ENCODE assay signal across 14 cellular contexts in the genomic region with DNA sequence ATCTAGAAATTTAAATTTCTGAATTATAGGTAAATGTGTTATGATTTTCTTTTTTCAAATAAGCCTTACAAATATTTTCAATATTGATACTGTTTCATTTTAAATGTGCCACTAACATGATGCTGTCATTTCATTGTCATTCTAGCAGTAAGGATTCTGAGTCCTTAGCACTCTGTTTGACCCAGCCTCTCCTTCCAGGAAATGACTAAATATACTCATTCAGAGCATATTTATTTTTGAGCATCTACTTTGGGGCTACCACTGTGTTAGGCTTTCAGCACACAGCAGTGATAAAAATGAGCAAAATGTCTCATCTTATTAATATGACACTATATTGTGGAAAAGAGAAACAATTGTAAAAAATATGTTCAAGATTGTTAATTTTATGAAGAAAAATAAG. TPM values are rescaled to one million over a fixed set of nuclear protein-coding genes. Genes with fewer than 3 reads are reported as not detected.
DNase-seq lines count a peak whose midpoint lies in the region; ATAC-seq, FAIRE-seq and TF ChIP-seq lines count a peak whose summit lies in the region.
"Not testable (repeated sequence)": the region's sequence is repeated elsewhere in the genome, so short reads cannot be mapped to it uniquely, and the experiment has no call there.
"Had no signal": no experiment of that assay in that cellular context is flagged by ENCODE, and none has a peak within 500 bp of the region (broad histone marks: within the 10 kb centered on the region; RNA-seq: fewer than 3 reads in every experiment).

No MANE protein-coding gene starts in this region.

- H3K4me2 ChIP-seq in A549; PC-3 (ENCODE audit: low read length): not testable (repeated sequence)

- H3K36me3 ChIP-seq in PC-3 (ENCODE audit: low read depth, low read length) = not testable (repeated sequence)

- FAIRE-seq in A549 (lab: Jason Lieb, UNC) = peak; percentile 68

- not testable (repeated sequence) for H3K27ac ChIP-seq in A549; PC-3 (ENCODE audit: low read length)

- not testable (repeated sequence) for H3K4me1 Mint-ChIP-seq in activated naive CD8-positive, alpha-beta T cell treated with anti-CD3 and anti-CD28 coated beads, Interleukin-2, amount 10 ng/mL, durations not matched to agents 7 days and 5 days; stimulated activated effector memory CD8-positive, alpha-beta T cell treated with anti-CD3 and anti-CD28 coated beads, Interleukin-12 subunit alpha, Interleukin-12 subunit beta, amount 100 ng/mL, for 72 hours

- intact Hi-C loops in PC-3 (cut with micrococcal nuclease) = not testable (repeated sequence)

- not testable (repeated sequence) for H3K9me3 ChIP-seq in A549; PC-3 (ENCODE audit: low read length)

- not testable (repeated sequence) for H3K9me3 Mint-ChIP-seq in activated naive CD8-positive, alpha-beta T cell treated with anti-CD3 and anti-CD28 coated beads, Interleukin-2, amount 10 ng/mL, durations not matched to agents 7 days and 5 days; stimulated activated effector memory CD8-positive, alpha-beta T cell treated with anti-CD3 and anti-CD28 coated beads, Interleukin-12 subunit alpha, Interleukin-12 subunit beta, amount 100 ng/mL, for 72 hours

- not testable (repeated sequence) for TF ChIP-seq EP300 in A549 (IDR thresholded peaks at IDR 0.05)

- not testable (repeated sequence) for H3F3A ChIP-seq in PC-3 (ENCODE audit: low read length, unreplicated experiment)

- H3K4me1 ChIP-seq in A549; PC-3 (ENCODE audit: insufficient read depth, low read length): not testable (repeated sequence)

- DNase-seq in A549 (ENCODE audit: low read depth in 1 of 2, low spot score in 1 of 2); PC-3; activated naive CD8-positive, alpha-beta T cell treated with anti-CD3 and anti-CD28 coated beads, Interleukin-2, amount 10 ng/mL, durations not matched to agents 7 days and 5 days; stimulated activated effector memory CD8-positive, alpha-beta T cell treated with anti-CD3 and anti-CD28 coated beads, Interleukin-12 subunit alpha, Interleukin-12 subunit beta, amount 100 ng/mL, for 72 hours (ENCODE audit: low spot score in 2 of 2): not testable (repeated sequence)

- H3K36me3 Mint-ChIP-seq in activated naive CD8-positive, alpha-beta T cell treated with anti-CD3 and anti-CD28 coated beads, Interleukin-2, amount 10 ng/mL, durations not matched to agents 7 days and 5 days; stimulated activated effector memory CD8-positive, alpha-beta T cell treated with anti-CD3 and anti-CD28 coated beads, Interleukin-12 subunit alpha, Interleukin-12 subunit beta, amount 100 ng/mL, for 72 hours: not testable (repeated sequence)

- not testable (repeated sequence) for H3K27me3 Mint-ChIP-seq in activated naive CD8-positive, alpha-beta T cell treated with anti-CD3 and anti-CD28 coated beads, Interleukin-2, amount 10 ng/mL, durations not matched to agents 7 days and 5 days

- not testable (repeated sequence) for H3K4me3 Mint-ChIP-seq in activated naive CD8-positive, alpha-beta T cell treated with anti-CD3 and anti-CD28 coated beads, Interleukin-2, amount 10 ng/mL, durations not matched to agents 7 days and 5 days; stimulated activated effector memory CD8-positive, alpha-beta T cell treated with anti-CD3 and anti-CD28 coated beads, Interleukin-12 subunit alpha, Interleukin-12 subunit beta, amount 100 ng/mL, for 72 hours

- H3K9ac ChIP-seq in PC-3 (ENCODE audit: low read length) = not testable (repeated sequence)

- H2AFZ ChIP-seq in PC-3 (ENCODE audit: low read length) = not testable (repeated sequence)

- H3K27ac Mint-ChIP-seq in activated naive CD8-positive, alpha-beta T cell treated with anti-CD3 and anti-CD28 coated beads, Interleukin-2, amount 10 ng/mL, durations not matched to agents 7 days and 5 days; stimulated activated effector memory CD8-positive, alpha-beta T cell treated with anti-CD3 and anti-CD28 coated beads, Interleukin-12 subunit alpha, Interleukin-12 subunit beta, amount 100 ng/mL, for 72 hours: not testable (repeated sequence)

- not testable (repeated sequence) for TF ChIP-seq CTCF in A549 (IDR thresholded peaks at IDR 0.05); PC-3 (conservative IDR thresholded peaks at IDR 0.05; ENCODE audit: low read depth, low read length)

- not testable (repeated sequence) for BruUV-seq in PC-3 (replicated peaks; lab: Mats Ljungman, UMichigan)

- not testable (repeated sequence) for H3K79me2 ChIP-seq in PC-3 (ENCODE audit: low read length)

- TF ChIP-seq RAD21 in A549 (conservative IDR thresholded peaks at IDR 0.05 in 1 of 2, IDR thresholded peaks at IDR 0.05 in 1 of 2) = not testable (repeated sequence)

- CTCF ChIA-PET in A549 (lab: Yijun Ruan, JAX); PC-3 (lab: Charles Lee): not testable (repeated sequence)

- H3K27me3 ChIP-seq in PC-3 (ENCODE audit: low read length) = not testable (repeated sequence)

- not testable (repeated sequence) for H3K4me3 ChIP-seq in A549; PC-3 (ENCODE audit: low read length)

- not testable (repeated sequence) for H4K20me1 ChIP-seq in PC-3 (ENCODE audit: low read length)

- not testable (repeated sequence) for ATAC-seq in A549
- ATAC-seq in GM18502 (IDR thresholded peaks at IDR 0.05; ENCODE audit: poor library complexity, unreplicated experiment) (peak; percentile 57), GM18907 (IDR thresholded peaks at IDR 0.05; ENCODE audit: unreplicated experiment) (peak; percentile 71), GM19463 (IDR thresholded peaks at IDR 0.05; ENCODE audit: unreplicated experiment) (peak; percentile 51), HG02885 (IDR thresholded peaks at IDR 0.05; ENCODE audit: poor library complexity, unreplicated experiment) (peak; percentile 62), PC-3 (peak; percentile 29; the same call in 1 of the 2 replicates)
- ATAC-seq in activated naive CD8-positive, alpha-beta T cell treated with anti-CD3 and anti-CD28 coated beads, Interleukin-2, amount 10 ng/mL, durations not matched to agents 7 days and 5 days (ENCODE audit: low read depth) = peak; percentile 52
- ATAC-seq in stimulated activated effector memory CD8-positive, alpha-beta T cell treated with anti-CD3 and anti-CD28 coated beads, Interleukin-12 subunit alpha, Interleukin-12 subunit beta, amount 100 ng/mL, for 72 hours = peak; percentile 57

- POLR2A ChIA-PET in A549 (lab: Yijun Ruan, JAX); PC-3 (lab: Charles Lee; ENCODE audit: unreplicated experiment); activated naive CD8-positive, alpha-beta T cell treated with anti-CD3 and anti-CD28 coated beads, Interleukin-2, amount 10 ng/mL, durations not matched to agents 7 days and 5 days (lab: Charles Lee): not testable (repeated sequence)

- TF ChIP-seq POLR2A in A549 (IDR thresholded peaks at IDR 0.05; ENCODE audit: low read length) = not testable (repeated sequence)

- H3K9me2 ChIP-seq in PC-3 (replicated peaks; ENCODE audit: low read length) = not testable (repeated sequence)

RNA-seq across cellular contexts. Expression of a gene that starts 2.3 kb away (rescaled TPM):
- polyA plus RNA-seq in A549 (2011; rRNA removed) (not detected in 2 replicates), A549 (2017; fragmentation: RNase III; extraction: RNeasy Plus Mini Kit Qiagen cat#74134 plus additional on column Dnase treatment) (not detected in 3 replicates)
- not detected in 2 replicates for polyA plus RNA-seq in A549 (2012; cell fraction: cytosol; rRNA removed)
- polyA plus RNA-seq in A549 (2012; cell fraction: nucleus; rRNA removed) = not detected in 2 replicates
- not detected in 2 replicates for polyA minus RNA-seq in A549 (2011; rRNA and poly(A)+ RNA removed)
- not detected in 2 replicates for total RNA-seq in PC-3 (2014; rRNA removed)
- not detected for total RNA-seq in activated naive CD8-positive, alpha-beta T cell treated with anti-CD3 and anti-CD28 coated beads, Interleukin-2, amount 10 ng/mL, durations not matched to agents 7 days and 5 days
- total RNA-seq: CD4-positive, CD25-positive, alpha-beta regulatory T cell; CD8-positive, alpha-beta memory T cell; GM23248; H4; HT1080; LHCN-M2 had no signal
- polyA plus RNA-seq: CD4-positive, CD25-positive, alpha-beta regulatory T cell; CD8-positive, alpha-beta memory T cell; GM23248 had no signal

RNA-seq across cellular contexts. Expression of a gene that starts 21.8 kb away (rescaled TPM):
- not detected in 2 replicates for polyA plus RNA-seq in A549 (2011; rRNA removed)
- polyA plus RNA-seq in A549 (2012; cell fraction: cytosol; rRNA removed) = not detected in 2 replicates
- polyA plus RNA-seq in A549 (2012; cell fraction: nucleus; rRNA removed) = not detected in 2 replicates
- polyA plus RNA-seq in A549 (2017; fragmentation: RNase III; extraction: RNeasy Plus Mini Kit Qiagen cat#74134 plus additional on column Dnase treatment) = not detected in 3 replicates
- polyA minus RNA-seq in A549 (2011; rRNA and poly(A)+ RNA removed) = not detected in 2 replicates
- total RNA-seq in PC-3 (2014; rRNA removed) = not detected in 2 replicates
- not detected for total RNA-seq in activated naive CD8-positive, alpha-beta T cell treated with anti-CD3 and anti-CD28 coated beads, Interleukin-2, amount 10 ng/mL, durations not matched to agents 7 days and 5 days
- total RNA-seq: CD4-positive, CD25-positive, alpha-beta regulatory T cell; CD8-positive, alpha-beta memory T cell; GM23248; H4; HT1080; LHCN-M2 had no signal
- polyA plus RNA-seq: CD4-positive, CD25-positive, alpha-beta regulatory T cell; CD8-positive, alpha-beta memory T cell; GM23248 had no signal

RNA-seq across cellular contexts. Expression of a gene that starts 37.1 kb away (rescaled TPM):
- polyA plus RNA-seq in A549 (2011; rRNA removed) (not detected in 2 replicates), A549 (2017; fragmentation: RNase III; extraction: RNeasy Plus Mini Kit Qiagen cat#74134 plus additional on column Dnase treatment) (not detected in 3 replicates)
- not detected in 2 replicates for polyA plus RNA-seq in A549 (2012; cell fraction: cytosol; rRNA removed)
- polyA plus RNA-seq in A549 (2012; cell fraction: nucleus; rRNA removed) = not detected in 2 replicates
- polyA minus RNA-seq in A549 (2011; rRNA and poly(A)+ RNA removed) = not detected in 2 replicates
- total RNA-seq in PC-3 (2014; rRNA removed) = not detected in 2 replicates
- not detected for total RNA-seq in activated naive CD8-positive, alpha-beta T cell treated with anti-CD3 and anti-CD28 coated beads, Interleukin-2, amount 10 ng/mL, durations not matched to agents 7 days and 5 days
- total RNA-seq: CD4-positive, CD25-positive, alpha-beta regulatory T cell; CD8-positive, alpha-beta memory T cell; GM23248; H4; HT1080; LHCN-M2 had no signal
- polyA plus RNA-seq: CD4-positive, CD25-positive, alpha-beta regulatory T cell; CD8-positive, alpha-beta memory T cell; GM23248 had no signal

RNA-seq across cellular contexts. Expression of a gene that starts 52.4 kb away (rescaled TPM):
- not detected in 2 replicates for polyA plus RNA-seq in A549 (2011; rRNA removed)
- polyA plus RNA-seq in A549 (2012; cell fraction: cytosol; rRNA removed) = not detected in 2 replicates
- not detected in 2 replicates for polyA plus RNA-seq in A549 (2012; cell fraction: nucleus; rRNA removed)
- polyA plus RNA-seq in A549 (2017; fragmentation: RNase III; extraction: RNeasy Plus Mini Kit Qiagen cat#74134 plus additional on column Dnase treatment) = not detected in 3 replicates
- polyA minus RNA-seq in A549 (2011; rRNA and poly(A)+ RNA removed) = not detected in 2 replicates
- not detected in 2 replicates for total RNA-seq in PC-3 (2014; rRNA removed)
- not detected for total RNA-seq in activated naive CD8-positive, alpha-beta T cell treated with anti-CD3 and anti-CD28 coated beads, Interleukin-2, amount 10 ng/mL, durations not matched to agents 7 days and 5 days
- total RNA-seq: CD4-positive, CD25-positive, alpha-beta regulatory T cell; CD8-positive, alpha-beta memory T cell; GM23248; H4; HT1080; LHCN-M2 had no signal
- polyA plus RNA-seq: CD4-positive, CD25-positive, alpha-beta regulatory T cell; CD8-positive, alpha-beta memory T cell; GM23248 had no signal
